Comparison of ENCODE assay signal across 9 cellular contexts in the genomic region with DNA sequence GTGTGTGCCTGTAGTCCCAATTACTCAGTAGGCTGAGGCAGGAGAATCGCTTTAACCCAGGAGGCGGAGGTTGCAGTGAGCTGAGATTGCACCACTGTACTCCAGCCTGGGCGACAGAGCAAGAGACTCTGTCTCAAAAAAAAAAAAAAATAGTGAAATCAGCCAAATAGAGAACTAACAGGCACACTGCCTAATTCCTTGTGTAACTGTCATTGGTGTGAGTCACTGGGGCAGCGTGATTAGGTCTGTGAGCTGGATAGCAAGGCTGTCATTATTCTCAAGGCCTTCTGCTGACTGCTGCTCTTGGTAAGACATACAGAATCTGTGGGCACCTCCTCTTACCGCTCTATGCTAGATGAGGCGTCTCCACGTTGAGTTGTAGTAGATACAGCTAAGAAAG.
A peak's percentile ranks its signal among the peaks of the same experiment; 100 is the strongest.
DNase-seq lines count a peak whose midpoint lies in the region; TF ChIP-seq lines count a peak whose summit lies in the region.
"Had no signal": no experiment of that assay in that cellular context is flagged by ENCODE, and none has a peak within 500 bp of the region (broad histone marks: within the 10 kb centered on the region; RNA-seq: fewer than 3 reads in every experiment).

No MANE protein-coding gene starts in this region.

- no peak for TF ChIP-seq EP300 in suprapubic skin (IDR thresholded peaks at IDR 0.05)

- DNase-seq in HS-27A (ENCODE audit: low read depth) (peak; percentile 77), amniotic epithelial cell (ENCODE audit: low read depth) (peak; percentile 93), iPS-NIHi7 (ENCODE audit: extremely low spot score) (peak; percentile 24), suprapubic skin (ENCODE audit: low spot score in 2 of 2) (peak in 1 of 2 donors; percentile 76), T-helper 2 cell (no peak)
- DNase-seq in activated CD8-positive, alpha-beta memory T cell treated with anti-CD3 and anti-CD28 coated beads, Interleukin-2, amount 50 U/mL, for 48 hours, result no peak
- no peak for DNase-seq in activated effector memory CD4-positive, alpha-beta T cell treated with anti-CD3 and anti-CD28 coated beads, Interleukin-2, amount 50 U/mL, for 16 hours
- no peak for DNase-seq in CD8-positive, alpha-beta memory T cell

- no peaks in the 10 kb centered on the region for H3K9me3 ChIP-seq in suprapubic skin
- H3K9me3 ChIP-seq in CD8-positive, alpha-beta memory T cell (ENCODE audit: low read length), result no peaks in the 10 kb centered on the region
- H3K9me3 ChIP-seq: neutrophil had no signal

- no peak for TF ChIP-seq CTCF in suprapubic skin (IDR thresholded peaks at IDR 0.05)

- WGBS in suprapubic skin, result 30% methylated on average over 7 of the region's 7 CpGs

- no peak overlapping the region for H3K4me3 ChIP-seq in suprapubic skin
- H3K4me3 ChIP-seq in CD8-positive, alpha-beta memory T cell (ENCODE audit: low read length), result no peak overlapping the region

- TF ChIP-seq POLR2A in suprapubic skin (IDR thresholded peaks at IDR 0.05), result no peak

- H3K27ac ChIP-seq in suprapubic skin, result peak overlapping the region; percentile 73
- H3K27ac ChIP-seq in CD8-positive, alpha-beta memory T cell (ENCODE audit: low read depth, low read length), result no peak overlapping the region
- H3K27ac ChIP-seq: neutrophil had no signal

- no peak overlapping the region for H3K4me3 Mint-ChIP-seq in CD8-positive, alpha-beta memory T cell

- CTCF ChIA-PET in CD8-positive, alpha-beta memory T cell (lab: Charles Lee), result no interaction called here

- no peaks in the 10 kb centered on the region for H3K9me3 Mint-ChIP-seq in CD8-positive, alpha-beta memory T cell

- peaks cover 3 to 11% of the 10 kb centered on the region in 2 donors for H3K27me3 Mint-ChIP-seq in CD8-positive, alpha-beta memory T cell

- no peaks in the 10 kb centered on the region for H3K36me3 Mint-ChIP-seq in CD8-positive, alpha-beta memory T cell

- H3K36me3 ChIP-seq in suprapubic skin, result no peaks in the 10 kb centered on the region
- no peaks in the 10 kb centered on the region for H3K36me3 ChIP-seq in CD8-positive, alpha-beta memory T cell (ENCODE audit: insufficient read depth, low read length)
- H3K36me3 ChIP-seq: neutrophil had no signal

- H3K4me1 ChIP-seq in suprapubic skin, result peaks cover 51% of the 10 kb centered on the region
- H3K4me1 ChIP-seq in CD8-positive, alpha-beta memory T cell (ENCODE audit: insufficient read depth, low read length), result peaks cover 44% of the 10 kb centered on the region

- no peaks in the 10 kb centered on the region for H3K27me3 ChIP-seq in suprapubic skin
- no peaks in the 10 kb centered on the region for H3K27me3 ChIP-seq in CD8-positive, alpha-beta memory T cell (ENCODE audit: insufficient read depth, low read length, poor library complexity, severe bottlenecking)
- H3K27me3 ChIP-seq: neutrophil had no signal

- peaks cover 20 to 25% (median 24%) of the 10 kb centered on the region in 3 donors for H3K4me1 Mint-ChIP-seq in CD8-positive, alpha-beta memory T cell

- POLR2A ChIA-PET in CD8-positive, alpha-beta memory T cell (lab: Charles Lee), result no interaction called here

- H3K27ac Mint-ChIP-seq in CD8-positive, alpha-beta memory T cell, result peak overlapping the region in 1 of 8 donors; percentile 23

Comparison
In these comparisons a context has a peak if more than half of its experiments do, and no peak if none do; other contexts are left out.
1. DNase-seq: peak in HS-27A (single experiment), amniotic epithelial cell (single experiment) and iPS-NIHi7 (single experiment); none in activated CD8-positive, alpha-beta memory T cell treated with anti-CD3 and anti-CD28 coated beads, Interleukin-2, amount 50 U/mL, for 48 hours (single experiment), T-helper 2 cell (0 of 5), activated effector memory CD4-positive, alpha-beta T cell treated with anti-CD3 and anti-CD28 coated beads, Interleukin-2, amount 50 U/mL, for 16 hours (single experiment) and CD8-positive, alpha-beta memory T cell (0 of 5).